8 cellular contexts compared by ENCODE assay signal in genomic region chr1:111222308-111223125, GRCh38. TPM values are rescaled to one million over a fixed set of nuclear protein-coding genes. Genes with fewer than 3 reads are reported as not detected.
DNase-seq lines count a peak whose midpoint lies in the region; ATAC-seq and TF ChIP-seq lines count a peak whose summit lies in the region.

No MANE protein-coding gene starts in this region.

- POLR2A ChIA-PET in naive thymus-derived CD4-positive, alpha-beta T cell (lab: Charles Lee): interaction anchor here (0.6 to 18.8 kb wide), 12 partner anchors 8 to 1810 kb away, joined by 3 to 1128 read pairs (median 4); partner anchors contain the start of genes CEPT1, DENND2D and DRAM2

- H3K27me3 Mint-ChIP-seq in naive thymus-derived CD4-positive, alpha-beta T cell: no peaks in the 10 kb centered on the region

- intact Hi-C loops in naive thymus-derived CD4-positive, alpha-beta T cell (cut with micrococcal nuclease): loop anchor here (1.0 to 10.0 kb wide), 17 partner anchors 8 to 546 kb away; partner anchors contain the start of genes ATP5PB (in 1 of the 2), C1orf162 (in 1 of the 2), CEPT1 (in 1 of the 2) and DRAM2 (in 1 of the 2)

- H3K36me3 Mint-ChIP-seq in naive thymus-derived CD4-positive, alpha-beta T cell: peaks cover 0 to 13% (median 0%) of the 10 kb centered on the region in 5 donors

- H3K9me3 Mint-ChIP-seq in naive thymus-derived CD4-positive, alpha-beta T cell: peaks cover 0 to 13% (median 0%) of the 10 kb centered on the region in 11 donors

- H4K20me1 ChIP-seq in OCI-LY1 (ENCODE audit: insufficient read depth, low read length): no peaks in the 10 kb centered on the region

- peak overlapping the region; percentile 100 for H3K27ac ChIP-seq in OCI-LY1 (ENCODE audit: low read depth, low read length, poor library complexity, severe bottlenecking)
- H3K27ac ChIP-seq in naive thymus-derived CD4-positive, alpha-beta T cell (ENCODE audit: low read depth, low read length): peak overlapping the region; percentile 77

- CTCF ChIA-PET in naive thymus-derived CD4-positive, alpha-beta T cell (lab: Charles Lee): interaction anchor here (0.6 to 17.6 kb wide), 22 partner anchors 8 to 547 kb away, joined by 3 to 341 read pairs (median 4); partner anchors contain the start of genes DENND2D and WDR77

- no peaks in the 10 kb centered on the region for H3K27me3 ChIP-seq in OCI-LY1 (ENCODE audit: insufficient read depth, low read length)
- no peaks in the 10 kb centered on the region for H3K27me3 ChIP-seq in naive thymus-derived CD4-positive, alpha-beta T cell (ENCODE audit: control insufficient read depth in 2 of 2, insufficient read depth in 2 of 2, low read length in 2 of 2)

- peak; percentile 33 for ATAC-seq in HG03521 (IDR thresholded peaks at IDR 0.05; ENCODE audit: unreplicated experiment)
- ATAC-seq in naive thymus-derived CD4-positive, alpha-beta T cell: peak; percentile 62

- peaks cover 99% of the 10 kb centered on the region for H3K4me1 ChIP-seq in OCI-LY1 (ENCODE audit: insufficient read depth, low read length, severe bottlenecking)
- H3K4me1 ChIP-seq in naive thymus-derived CD4-positive, alpha-beta T cell (ENCODE audit: control insufficient read depth in 2 of 2, insufficient read depth in 2 of 2, low read length in 2 of 2): peaks cover 92% of the 10 kb centered on the region in 2 donors

- peaks cover 17% of the 10 kb centered on the region; the same call in 1 of the 2 replicates for H3F3A ChIP-seq in OCI-LY1 (ENCODE audit: insufficient read depth, low read length)

- H3K4me1 Mint-ChIP-seq in naive thymus-derived CD4-positive, alpha-beta T cell: peaks cover 78 to 100% (median 97%) of the 10 kb centered on the region in 7 donors

- H3K4me3 Mint-ChIP-seq in naive thymus-derived CD4-positive, alpha-beta T cell: peak overlapping the region; percentile 77 to 92 (median 84)

- H2AFZ ChIP-seq in OCI-LY1 (ENCODE audit: low read length): no peak overlapping the region

- no peaks in the 10 kb centered on the region for H3K36me3 ChIP-seq in OCI-LY1 (ENCODE audit: insufficient read depth, low read length)
- no peaks in the 10 kb centered on the region for H3K36me3 ChIP-seq in naive thymus-derived CD4-positive, alpha-beta T cell (ENCODE audit: control insufficient read depth in 2 of 3, insufficient read depth in 3 of 3, low read length in 3 of 3)

- TF ChIP-seq CTCF in OCI-LY1 (IDR thresholded peaks at IDR 0.05; ENCODE audit: low read length): peak; percentile 98
- peak; percentile 99 for TF ChIP-seq CTCF in epithelial cell of proximal tubule (conservative IDR thresholded peaks at IDR 0.05; ENCODE audit: low read depth, low read length)

- H3K9ac ChIP-seq in OCI-LY1 (ENCODE audit: low read length): peak overlapping the region; percentile 76

- peak overlapping the region; percentile 26 for H3K4me3 ChIP-seq in OCI-LY1 (ENCODE audit: low read depth, low read length, poor library complexity, severe bottlenecking)
- no peak overlapping the region for H3K4me3 ChIP-seq in epithelial cell of proximal tubule (ENCODE audit: low read depth, low read length)
- H3K4me3 ChIP-seq in naive thymus-derived CD4-positive, alpha-beta T cell (ENCODE audit: low read length): peak overlapping the region; percentile 55

- no peaks in the 10 kb centered on the region for H3K9me3 ChIP-seq in OCI-LY1 (ENCODE audit: low read length)
- no peaks in the 10 kb centered on the region for H3K9me3 ChIP-seq in naive thymus-derived CD4-positive, alpha-beta T cell (ENCODE audit: control insufficient read depth in 2 of 3, low read length in 3 of 3)

- no peaks in the 10 kb centered on the region for H3K79me2 ChIP-seq in OCI-LY1 (ENCODE audit: insufficient read depth, low read length)

- peak overlapping the region; percentile 85 to 100 (median 97) for H3K27ac Mint-ChIP-seq in naive thymus-derived CD4-positive, alpha-beta T cell

- no peaks in the 10 kb centered on the region for H3K9me2 ChIP-seq in OCI-LY1 (ENCODE audit: low read depth, low read length)

- peak overlapping the region; percentile 67 for H3K4me2 ChIP-seq in OCI-LY1 (ENCODE audit: low read length)

- DNase-seq in SIG-M5 treated with dmso at 0.1 percent for 504 hours (lab: John Stamatoyannopoulos, UW; ENCODE audit: unreplicated experiment) (peak; percentile 56), SIG-M5 (lab: John Stamatoyannopoulos, UW) (no peak), activated T-cell treated with anti-CD3 and anti-CD28 coated beads for 24 hours (ENCODE audit: low read depth) (peak; percentile 64), epithelial cell of proximal tubule (ENCODE audit: low read depth) (no peak)
- DNase-seq in naive thymus-derived CD4-positive, alpha-beta T cell: peak in 8 of 9 donors; percentile 51 to 83 (median 62)
- DNase-seq in stimulated activated naive CD4-positive, alpha-beta T cell treated with Interleukin-2 at 50 U/mL for 16 hours (lab: John Stamatoyannopoulos, UW): peak; percentile 68

RNA-seq across cellular contexts. Expression of gene CHI3L2, which starts 5.0 kb away (rescaled TPM):
- total RNA-seq in epithelial cell of proximal tubule: not detected in 2 replicates
- 10 to 100 TPM in 3 of 5 experiments, 1 to 10 TPM in 2; 7.0 to 38.0 (median 18.8) TPM for total RNA-seq in naive thymus-derived CD4-positive, alpha-beta T cell
- 100 to 1,000 TPM; 126 to 136 TPM for polyA plus RNA-seq in naive thymus-derived CD4-positive, alpha-beta T cell

RNA-seq across cellular contexts. Expression of gene DENND2D, which starts 22.1 kb away (rescaled TPM):
- total RNA-seq in epithelial cell of proximal tubule: 8.1 and 14.8 TPM in 2 replicates
- total RNA-seq in naive thymus-derived CD4-positive, alpha-beta T cell: 100 to 1,000 TPM; 122 to 328 (median 288) TPM
- 100 to 1,000 TPM; 192 to 421 TPM for polyA plus RNA-seq in naive thymus-derived CD4-positive, alpha-beta T cell

Comparison
In these comparisons a context has a peak if more than half of its experiments do, and no peak if none do; other contexts are left out.
1. DNase-seq: peak in SIG-M5 treated with dmso at 0.1 percent for 504 hours (single experiment), activated T-cell treated with anti-CD3 and anti-CD28 coated beads for 24 hours (single experiment), naive thymus-derived CD4-positive, alpha-beta T cell (8 of 9) and stimulated activated naive CD4-positive, alpha-beta T cell treated with Interleukin-2 at 50 U/mL for 16 hours (single experiment); none in SIG-M5 (single experiment) and epithelial cell of proximal tubule (single experiment).